In the genomic region with DNA sequence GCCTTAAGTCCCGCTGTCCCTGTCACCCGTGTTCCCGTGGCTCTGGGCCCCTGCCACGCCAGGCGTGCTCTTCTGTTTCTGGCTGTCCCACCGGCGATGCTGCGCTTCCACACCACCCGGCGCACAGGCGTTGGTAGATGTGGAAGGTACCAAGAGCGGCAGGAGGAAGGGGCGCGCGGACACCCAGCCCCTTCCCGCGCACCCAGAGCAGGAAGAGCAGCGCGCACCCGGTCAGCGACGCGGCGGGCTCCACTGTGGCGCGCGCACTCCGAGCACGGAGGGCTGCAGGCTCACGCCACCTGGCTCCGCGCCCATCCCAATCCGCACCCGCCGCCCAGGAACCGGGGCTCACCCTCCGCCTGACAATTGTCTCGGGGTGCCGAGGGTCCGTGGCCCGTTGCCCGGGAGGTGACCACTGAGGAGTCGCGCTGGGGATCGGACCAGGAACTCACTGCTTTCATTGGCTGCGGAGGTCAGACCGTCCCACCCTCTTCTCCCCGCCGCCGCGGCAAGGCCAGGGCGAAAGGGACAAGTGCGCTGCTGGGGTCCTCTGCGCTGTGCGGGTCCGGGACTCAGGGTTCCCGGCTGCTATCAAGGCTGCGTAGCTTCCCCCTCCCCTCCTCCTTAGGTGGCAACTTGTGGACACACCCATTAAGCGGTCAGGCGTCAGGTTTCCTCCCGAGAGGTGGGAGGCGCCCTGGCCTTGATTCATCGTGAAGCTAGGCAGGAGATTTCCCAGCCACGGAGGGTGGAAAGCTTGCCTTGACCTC, we compare ENCODE assay signal across 2 cellular contexts.
A peak's percentile ranks its signal among the peaks of the same experiment; 100 is the strongest.
TF ChIP-seq lines count a peak whose summit lies in the region.

No MANE protein-coding gene starts in this region.

TF ChIP-seq in HEK293, 187 proteins besides CTCF, POLR2A, EP300 and RAD21 (continued from another document and continues in another):
- TF ChIP-seq ZBTB11 (tag by site-specific recombination; conservative IDR thresholded peaks at IDR 0.05; ENCODE audit: low read depth) (no peak), SP7 (tag by site-specific recombination; IDR thresholded peaks at IDR 0.05) (peak; percentile 40), ZNF660 (tag by site-specific recombination; IDR thresholded peaks at IDR 0.05) (no peak), ZBTB1 (tag by site-specific recombination; IDR thresholded peaks at IDR 0.05) (no peak), ZNF248 (tag by site-specific recombination; IDR thresholded peaks at IDR 0.05) (no peak), ZNF488 (tag by site-specific recombination; IDR thresholded peaks at IDR 0.05) (no peak), ZNF624 (tag by site-specific recombination; IDR thresholded peaks at IDR 0.05) (no peak)
- TF ChIP-seq, protein P1, sequence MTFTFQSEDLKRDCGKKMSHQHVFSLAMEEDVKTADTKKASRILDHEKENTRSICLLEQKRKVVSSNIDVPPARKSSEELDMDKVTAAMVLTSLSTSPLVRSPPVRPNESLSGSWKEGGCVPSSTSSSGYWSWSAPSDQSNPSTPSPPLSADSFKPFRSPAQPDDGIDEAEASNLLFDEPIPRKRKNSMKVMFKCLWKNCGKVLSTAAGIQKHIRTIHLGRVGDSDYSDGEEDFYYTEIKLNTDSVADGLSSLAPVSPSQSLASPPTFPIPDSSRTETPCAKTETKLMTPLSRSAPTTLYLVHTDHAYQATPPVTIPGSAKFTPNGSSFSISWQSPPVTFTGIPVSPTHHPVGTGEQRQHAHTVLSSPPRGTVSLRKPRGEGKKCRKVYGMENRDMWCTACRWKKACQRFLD (tag by site-specific recombination; IDR thresholded peaks at IDR 0.05), result no peak
- TF ChIP-seq, protein P2, sequence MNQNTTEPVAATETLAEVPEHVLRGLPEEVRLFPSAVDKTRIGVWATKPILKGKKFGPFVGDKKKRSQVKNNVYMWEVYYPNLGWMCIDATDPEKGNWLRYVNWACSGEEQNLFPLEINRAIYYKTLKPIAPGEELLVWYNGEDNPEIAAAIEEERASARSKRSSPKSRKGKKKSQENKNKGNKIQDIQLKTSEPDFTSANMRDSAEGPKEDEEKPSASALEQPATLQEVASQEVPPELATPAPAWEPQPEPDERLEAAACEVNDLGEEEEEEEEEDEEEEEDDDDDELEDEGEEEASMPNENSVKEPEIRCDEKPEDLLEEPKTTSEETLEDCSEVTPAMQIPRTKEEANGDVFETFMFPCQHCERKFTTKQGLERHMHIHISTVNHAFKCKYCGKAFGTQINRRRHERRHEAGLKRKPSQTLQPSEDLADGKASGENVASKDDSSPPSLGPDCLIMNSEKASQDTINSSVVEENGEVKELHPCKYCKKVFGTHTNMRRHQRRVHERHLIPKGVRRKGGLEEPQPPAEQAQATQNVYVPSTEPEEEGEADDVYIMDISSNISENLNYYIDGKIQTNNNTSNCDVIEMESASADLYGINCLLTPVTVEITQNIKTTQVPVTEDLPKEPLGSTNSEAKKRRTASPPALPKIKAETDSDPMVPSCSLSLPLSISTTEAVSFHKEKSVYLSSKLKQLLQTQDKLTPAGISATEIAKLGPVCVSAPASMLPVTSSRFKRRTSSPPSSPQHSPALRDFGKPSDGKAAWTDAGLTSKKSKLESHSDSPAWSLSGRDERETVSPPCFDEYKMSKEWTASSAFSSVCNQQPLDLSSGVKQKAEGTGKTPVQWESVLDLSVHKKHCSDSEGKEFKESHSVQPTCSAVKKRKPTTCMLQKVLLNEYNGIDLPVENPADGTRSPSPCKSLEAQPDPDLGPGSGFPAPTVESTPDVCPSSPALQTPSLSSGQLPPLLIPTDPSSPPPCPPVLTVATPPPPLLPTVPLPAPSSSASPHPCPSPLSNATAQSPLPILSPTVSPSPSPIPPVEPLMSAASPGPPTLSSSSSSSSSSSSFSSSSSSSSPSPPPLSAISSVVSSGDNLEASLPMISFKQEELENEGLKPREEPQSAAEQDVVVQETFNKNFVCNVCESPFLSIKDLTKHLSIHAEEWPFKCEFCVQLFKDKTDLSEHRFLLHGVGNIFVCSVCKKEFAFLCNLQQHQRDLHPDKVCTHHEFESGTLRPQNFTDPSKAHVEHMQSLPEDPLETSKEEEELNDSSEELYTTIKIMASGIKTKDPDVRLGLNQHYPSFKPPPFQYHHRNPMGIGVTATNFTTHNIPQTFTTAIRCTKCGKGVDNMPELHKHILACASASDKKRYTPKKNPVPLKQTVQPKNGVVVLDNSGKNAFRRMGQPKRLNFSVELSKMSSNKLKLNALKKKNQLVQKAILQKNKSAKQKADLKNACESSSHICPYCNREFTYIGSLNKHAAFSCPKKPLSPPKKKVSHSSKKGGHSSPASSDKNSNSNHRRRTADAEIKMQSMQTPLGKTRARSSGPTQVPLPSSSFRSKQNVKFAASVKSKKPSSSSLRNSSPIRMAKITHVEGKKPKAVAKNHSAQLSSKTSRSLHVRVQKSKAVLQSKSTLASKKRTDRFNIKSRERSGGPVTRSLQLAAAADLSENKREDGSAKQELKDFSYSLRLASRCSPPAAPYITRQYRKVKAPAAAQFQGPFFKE (tag by site-specific recombination; IDR thresholded peaks at IDR 0.05; ENCODE audit: borderline replicate concordance), result no peak

TF ChIP-seq in WTC11, 78 proteins besides CTCF, POLR2A, EP300 and RAD21 (continued from another document):
- no peak for TF ChIP-seq CREB1 (CRISPR knock-in tag; IDR thresholded peaks at IDR 0.05)
- TF ChIP-seq, protein P3, sequence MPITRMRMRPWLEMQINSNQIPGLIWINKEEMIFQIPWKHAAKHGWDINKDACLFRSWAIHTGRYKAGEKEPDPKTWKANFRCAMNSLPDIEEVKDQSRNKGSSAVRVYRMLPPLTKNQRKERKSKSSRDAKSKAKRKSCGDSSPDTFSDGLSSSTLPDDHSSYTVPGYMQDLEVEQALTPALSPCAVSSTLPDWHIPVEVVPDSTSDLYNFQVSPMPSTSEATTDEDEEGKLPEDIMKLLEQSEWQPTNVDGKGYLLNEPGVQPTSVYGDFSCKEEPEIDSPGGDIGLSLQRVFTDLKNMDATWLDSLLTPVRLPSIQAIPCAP (CRISPR knock-in tag; IDR thresholded peaks at IDR 0.05), result 0 out of 2 replicates have a peak, but pooled peaks have one; percentile 34
- TF ChIP-seq NFATC4 (CRISPR knock-in tag; IDR thresholded peaks at IDR 0.05), result no peak
- TF ChIP-seq, protein P4, sequence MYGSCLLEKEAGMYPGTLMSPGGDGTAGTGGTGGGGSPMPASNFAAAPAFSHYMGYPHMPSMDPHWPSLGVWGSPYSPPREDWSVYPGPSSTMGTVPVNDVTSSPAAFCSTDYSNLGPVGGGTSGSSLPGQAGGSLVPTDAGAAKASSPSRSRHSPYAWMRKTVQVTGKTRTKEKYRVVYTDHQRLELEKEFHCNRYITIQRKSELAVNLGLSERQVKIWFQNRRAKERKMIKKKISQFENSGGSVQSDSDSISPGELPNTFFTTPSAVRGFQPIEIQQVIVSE (CRISPR knock-in tag; IDR thresholded peaks at IDR 0.05; ENCODE audit: borderline replicate concordance), result no peak
- no peak for TF ChIP-seq ZBTB21 (CRISPR knock-in tag; IDR thresholded peaks at IDR 0.05; ENCODE audit: borderline replicate concordance)
- TF ChIP-seq FOXP1 (CRISPR knock-in tag; IDR thresholded peaks at IDR 0.05; ENCODE audit: borderline replicate concordance), result peak; percentile 90
- TF ChIP-seq, protein P5, sequence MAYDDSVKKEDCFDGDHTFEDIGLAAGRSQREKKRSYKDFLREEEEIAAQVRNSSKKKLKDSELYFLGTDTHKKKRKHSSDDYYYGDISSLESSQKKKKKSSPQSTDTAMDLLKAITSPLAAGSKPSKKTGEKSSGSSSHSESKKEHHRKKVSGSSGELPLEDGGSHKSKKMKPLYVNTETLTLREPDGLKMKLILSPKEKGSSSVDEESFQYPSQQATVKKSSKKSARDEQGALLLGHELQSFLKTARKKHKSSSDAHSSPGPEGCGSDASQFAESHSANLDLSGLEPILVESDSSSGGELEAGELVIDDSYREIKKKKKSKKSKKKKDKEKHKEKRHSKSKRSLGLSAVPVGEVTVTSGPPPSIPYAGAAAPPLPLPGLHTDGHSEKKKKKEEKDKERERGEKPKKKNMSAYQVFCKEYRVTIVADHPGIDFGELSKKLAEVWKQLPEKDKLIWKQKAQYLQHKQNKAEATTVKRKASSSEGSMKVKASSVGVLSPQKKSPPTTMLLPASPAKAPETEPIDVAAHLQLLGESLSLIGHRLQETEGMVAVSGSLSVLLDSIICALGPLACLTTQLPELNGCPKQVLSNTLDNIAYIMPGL (CRISPR knock-in tag; IDR thresholded peaks at IDR 0.05), result peak; percentile 77; the same call in 1 of the 2 replicates
- no peak for TF ChIP-seq NFE2L1 (CRISPR knock-in tag; IDR thresholded peaks at IDR 0.05)
- TF ChIP-seq TEAD4 (CRISPR knock-in tag; IDR thresholded peaks at IDR 0.05), result no peak
- TF ChIP-seq NFYB (CRISPR knock-in tag; conservative IDR thresholded peaks at IDR 0.05; ENCODE audit: low read depth), result peak; percentile 71
- peak; percentile 86 for TF ChIP-seq TEAD1 (CRISPR knock-in tag; IDR thresholded peaks at IDR 0.05)
- no peak for TF ChIP-seq IRF2 (CRISPR knock-in tag; IDR thresholded peaks at IDR 0.05; ENCODE audit: borderline replicate concordance, low read depth)
- TF ChIP-seq NR3C1 (CRISPR knock-in tag; conservative IDR thresholded peaks at IDR 0.05; ENCODE audit: low read depth), result 0 out of 2 replicates have a peak, but pooled peaks have one; percentile 37
- TF ChIP-seq ZNF138 (CRISPR knock-in tag; conservative IDR thresholded peaks at IDR 0.05), result 0 out of 2 replicates have a peak, but pooled peaks have one; percentile 72
- TF ChIP-seq SMAD3 (CRISPR knock-in tag; IDR thresholded peaks at IDR 0.05; ENCODE audit: borderline replicate concordance), result no peak
- TF ChIP-seq ZSCAN18 (CRISPR knock-in tag; IDR thresholded peaks at IDR 0.05), result no peak
- no peak for TF ChIP-seq ATF1 (CRISPR knock-in tag; IDR thresholded peaks at IDR 0.05)
- TF ChIP-seq SP1 (CRISPR knock-in tag; conservative IDR thresholded peaks at IDR 0.05), result peak; percentile 55
